In the genomic region with DNA sequence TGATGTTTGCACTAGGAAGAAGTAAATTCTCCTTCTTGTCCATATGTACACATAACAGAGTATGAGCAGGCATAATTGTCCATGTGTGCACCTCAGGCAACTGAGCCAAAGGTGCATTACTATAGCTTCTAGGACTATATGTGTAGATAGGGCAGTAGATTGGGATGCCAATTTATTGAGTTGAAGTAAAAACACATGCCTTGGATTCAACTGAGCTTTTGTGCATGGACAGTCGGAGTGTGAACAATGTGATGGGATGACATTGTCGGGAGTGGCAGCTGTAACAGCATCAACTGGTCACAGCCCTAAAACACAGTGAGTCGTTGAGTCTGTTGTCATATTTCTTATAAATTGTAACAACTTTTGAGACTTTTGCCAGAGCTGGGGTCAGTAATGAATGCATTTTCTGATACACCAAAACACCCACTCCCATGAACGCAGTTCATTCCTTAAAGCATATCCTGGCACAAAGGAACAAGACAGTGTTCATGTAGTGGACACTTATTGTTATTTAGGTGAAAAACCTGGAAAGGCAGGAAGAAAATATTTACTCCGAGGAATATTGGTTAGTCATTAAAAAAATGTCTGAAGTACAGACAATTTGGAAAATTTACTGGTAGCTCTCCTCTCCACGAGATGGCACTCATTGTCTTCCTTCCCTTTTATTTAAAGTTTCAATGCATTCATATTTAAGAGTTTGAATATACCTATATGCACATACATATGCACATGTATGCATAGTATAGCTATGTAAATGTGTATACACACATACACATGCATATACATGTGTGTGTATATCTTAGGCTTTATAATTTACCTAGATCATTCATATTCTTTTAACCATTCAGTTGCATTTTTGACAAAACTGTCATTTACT, we compare ENCODE assay signal across 1 cellular context.
TF ChIP-seq lines count a peak whose summit lies in the region.

No MANE protein-coding gene starts in this region.

TF ChIP-seq in K562, 482 proteins besides CTCF, POLR2A, EP300 and RAD21 (continued from another document):
- TF ChIP-seq, protein P1, sequence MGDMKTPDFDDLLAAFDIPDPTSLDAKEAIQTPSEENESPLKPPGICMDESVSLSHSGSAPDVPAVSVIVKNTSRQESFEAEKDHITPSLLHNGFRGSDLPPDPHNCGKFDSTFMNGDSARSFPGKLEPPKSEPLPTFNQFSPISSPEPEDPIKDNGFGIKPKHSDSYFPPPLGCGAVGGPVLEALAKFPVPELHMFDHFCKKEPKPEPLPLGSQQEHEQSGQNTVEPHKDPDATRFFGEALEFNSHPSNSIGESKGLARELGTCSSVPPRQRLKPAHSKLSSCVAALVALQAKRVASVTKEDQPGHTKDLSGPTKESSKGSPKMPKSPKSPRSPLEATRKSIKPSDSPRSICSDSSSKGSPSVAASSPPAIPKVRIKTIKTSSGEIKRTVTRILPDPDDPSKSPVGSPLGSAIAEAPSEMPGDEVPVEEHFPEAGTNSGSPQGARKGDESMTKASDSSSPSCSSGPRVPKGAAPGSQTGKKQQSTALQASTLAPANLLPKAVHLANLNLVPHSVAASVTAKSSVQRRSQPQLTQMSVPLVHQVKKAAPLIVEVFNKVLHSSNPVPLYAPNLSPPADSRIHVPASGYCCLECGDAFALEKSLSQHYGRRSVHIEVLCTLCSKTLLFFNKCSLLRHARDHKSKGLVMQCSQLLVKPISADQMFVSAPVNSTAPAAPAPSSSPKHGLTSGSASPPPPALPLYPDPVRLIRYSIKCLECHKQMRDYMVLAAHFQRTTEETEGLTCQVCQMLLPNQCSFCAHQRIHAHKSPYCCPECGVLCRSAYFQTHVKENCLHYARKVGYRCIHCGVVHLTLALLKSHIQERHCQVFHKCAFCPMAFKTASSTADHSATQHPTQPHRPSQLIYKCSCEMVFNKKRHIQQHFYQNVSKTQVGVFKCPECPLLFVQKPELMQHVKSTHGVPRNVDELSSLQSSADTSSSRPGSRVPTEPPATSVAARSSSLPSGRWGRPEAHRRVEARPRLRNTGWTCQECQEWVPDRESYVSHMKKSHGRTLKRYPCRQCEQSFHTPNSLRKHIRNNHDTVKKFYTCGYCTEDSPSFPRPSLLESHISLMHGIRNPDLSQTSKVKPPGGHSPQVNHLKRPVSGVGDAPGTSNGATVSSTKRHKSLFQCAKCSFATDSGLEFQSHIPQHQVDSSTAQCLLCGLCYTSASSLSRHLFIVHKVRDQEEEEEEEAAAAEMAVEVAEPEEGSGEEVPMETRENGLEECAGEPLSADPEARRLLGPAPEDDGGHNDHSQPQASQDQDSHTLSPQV (IDR thresholded peaks at IDR 0.05), result peak; percentile 56; the same call in 1 of the 2 replicates
- no peak for TF ChIP-seq RBFOX2 (IDR thresholded peaks at IDR 0.05; ENCODE audit: low read depth, low read length)
- TF ChIP-seq ZNF384 (IDR thresholded peaks at IDR 0.05; ENCODE audit: low read depth, low read length), result peak; percentile 53; the same call in 1 of the 2 replicates
- TF ChIP-seq ZFX (CRISPR knock-in tag; IDR thresholded peaks at IDR 0.05), result no peak
- no peak for TF ChIP-seq HNRNPH1 (optimal IDR thresholded peaks at IDR 0.05; ENCODE audit: low read depth, low read length)
- TF ChIP-seq PPARD (CRISPR knock-in tag; IDR thresholded peaks at IDR 0.05), result no peak
- TF ChIP-seq ADNP (tag; IDR thresholded peaks at IDR 0.05), result 0 out of 2 replicates have a peak, but pooled peaks have one; percentile 38
- TF ChIP-seq, protein P2, sequence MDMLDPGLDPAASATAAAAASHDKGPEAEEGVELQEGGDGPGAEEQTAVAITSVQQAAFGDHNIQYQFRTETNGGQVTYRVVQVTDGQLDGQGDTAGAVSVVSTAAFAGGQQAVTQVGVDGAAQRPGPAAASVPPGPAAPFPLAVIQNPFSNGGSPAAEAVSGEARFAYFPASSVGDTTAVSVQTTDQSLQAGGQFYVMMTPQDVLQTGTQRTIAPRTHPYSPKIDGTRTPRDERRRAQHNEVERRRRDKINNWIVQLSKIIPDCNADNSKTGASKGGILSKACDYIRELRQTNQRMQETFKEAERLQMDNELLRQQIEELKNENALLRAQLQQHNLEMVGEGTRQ (CRISPR knock-in tag; IDR thresholded peaks at IDR 0.05), result no peak
- TF ChIP-seq TAF9B (IDR thresholded peaks at IDR 0.05; ENCODE audit: partially characterized antibody), result no peak
- no peak for TF ChIP-seq ZBTB17 (CRISPR knock-in tag; IDR thresholded peaks at IDR 0.05)
- no peak for TF ChIP-seq ZNF668 (CRISPR knock-in tag; IDR thresholded peaks at IDR 0.05)
- peak in 1 of 2 experiments; percentile 44; a peak in 2 of 4 replicates for TF ChIP-seq MAZ (CRISPR knock-in tag; conservative IDR thresholded peaks at IDR 0.05 in 1 of 2, IDR thresholded peaks at IDR 0.05 in 1 of 2)
- TF ChIP-seq ZNF24 (IDR thresholded peaks at IDR 0.05), result peak; percentile 50; the same call in 1 of the 2 replicates
- TF ChIP-seq, protein P3, sequence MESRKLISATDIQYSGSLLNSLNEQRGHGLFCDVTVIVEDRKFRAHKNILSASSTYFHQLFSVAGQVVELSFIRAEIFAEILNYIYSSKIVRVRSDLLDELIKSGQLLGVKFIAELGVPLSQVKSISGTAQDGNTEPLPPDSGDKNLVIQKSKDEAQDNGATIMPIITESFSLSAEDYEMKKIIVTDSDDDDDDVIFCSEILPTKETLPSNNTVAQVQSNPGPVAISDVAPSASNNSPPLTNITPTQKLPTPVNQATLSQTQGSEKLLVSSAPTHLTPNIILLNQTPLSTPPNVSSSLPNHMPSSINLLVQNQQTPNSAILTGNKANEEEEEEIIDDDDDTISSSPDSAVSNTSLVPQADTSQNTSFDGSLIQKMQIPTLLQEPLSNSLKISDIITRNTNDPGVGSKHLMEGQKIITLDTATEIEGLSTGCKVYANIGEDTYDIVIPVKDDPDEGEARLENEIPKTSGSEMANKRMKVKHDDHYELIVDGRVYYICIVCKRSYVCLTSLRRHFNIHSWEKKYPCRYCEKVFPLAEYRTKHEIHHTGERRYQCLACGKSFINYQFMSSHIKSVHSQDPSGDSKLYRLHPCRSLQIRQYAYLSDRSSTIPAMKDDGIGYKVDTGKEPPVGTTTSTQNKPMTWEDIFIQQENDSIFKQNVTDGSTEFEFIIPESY (CRISPR knock-in tag; IDR thresholded peaks at IDR 0.05), result no peak
- TF ChIP-seq, protein P4, sequence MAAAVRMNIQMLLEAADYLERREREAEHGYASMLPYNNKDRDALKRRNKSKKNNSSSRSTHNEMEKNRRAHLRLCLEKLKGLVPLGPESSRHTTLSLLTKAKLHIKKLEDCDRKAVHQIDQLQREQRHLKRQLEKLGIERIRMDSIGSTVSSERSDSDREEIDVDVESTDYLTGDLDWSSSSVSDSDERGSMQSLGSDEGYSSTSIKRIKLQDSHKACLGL (CRISPR knock-in tag; IDR thresholded peaks at IDR 0.05; ENCODE audit: borderline replicate concordance, poor library complexity, severe bottlenecking), result no peak
- TF ChIP-seq CBFB (CRISPR knock-in tag; IDR thresholded peaks at IDR 0.05), result no peak
- TF ChIP-seq, protein P5, sequence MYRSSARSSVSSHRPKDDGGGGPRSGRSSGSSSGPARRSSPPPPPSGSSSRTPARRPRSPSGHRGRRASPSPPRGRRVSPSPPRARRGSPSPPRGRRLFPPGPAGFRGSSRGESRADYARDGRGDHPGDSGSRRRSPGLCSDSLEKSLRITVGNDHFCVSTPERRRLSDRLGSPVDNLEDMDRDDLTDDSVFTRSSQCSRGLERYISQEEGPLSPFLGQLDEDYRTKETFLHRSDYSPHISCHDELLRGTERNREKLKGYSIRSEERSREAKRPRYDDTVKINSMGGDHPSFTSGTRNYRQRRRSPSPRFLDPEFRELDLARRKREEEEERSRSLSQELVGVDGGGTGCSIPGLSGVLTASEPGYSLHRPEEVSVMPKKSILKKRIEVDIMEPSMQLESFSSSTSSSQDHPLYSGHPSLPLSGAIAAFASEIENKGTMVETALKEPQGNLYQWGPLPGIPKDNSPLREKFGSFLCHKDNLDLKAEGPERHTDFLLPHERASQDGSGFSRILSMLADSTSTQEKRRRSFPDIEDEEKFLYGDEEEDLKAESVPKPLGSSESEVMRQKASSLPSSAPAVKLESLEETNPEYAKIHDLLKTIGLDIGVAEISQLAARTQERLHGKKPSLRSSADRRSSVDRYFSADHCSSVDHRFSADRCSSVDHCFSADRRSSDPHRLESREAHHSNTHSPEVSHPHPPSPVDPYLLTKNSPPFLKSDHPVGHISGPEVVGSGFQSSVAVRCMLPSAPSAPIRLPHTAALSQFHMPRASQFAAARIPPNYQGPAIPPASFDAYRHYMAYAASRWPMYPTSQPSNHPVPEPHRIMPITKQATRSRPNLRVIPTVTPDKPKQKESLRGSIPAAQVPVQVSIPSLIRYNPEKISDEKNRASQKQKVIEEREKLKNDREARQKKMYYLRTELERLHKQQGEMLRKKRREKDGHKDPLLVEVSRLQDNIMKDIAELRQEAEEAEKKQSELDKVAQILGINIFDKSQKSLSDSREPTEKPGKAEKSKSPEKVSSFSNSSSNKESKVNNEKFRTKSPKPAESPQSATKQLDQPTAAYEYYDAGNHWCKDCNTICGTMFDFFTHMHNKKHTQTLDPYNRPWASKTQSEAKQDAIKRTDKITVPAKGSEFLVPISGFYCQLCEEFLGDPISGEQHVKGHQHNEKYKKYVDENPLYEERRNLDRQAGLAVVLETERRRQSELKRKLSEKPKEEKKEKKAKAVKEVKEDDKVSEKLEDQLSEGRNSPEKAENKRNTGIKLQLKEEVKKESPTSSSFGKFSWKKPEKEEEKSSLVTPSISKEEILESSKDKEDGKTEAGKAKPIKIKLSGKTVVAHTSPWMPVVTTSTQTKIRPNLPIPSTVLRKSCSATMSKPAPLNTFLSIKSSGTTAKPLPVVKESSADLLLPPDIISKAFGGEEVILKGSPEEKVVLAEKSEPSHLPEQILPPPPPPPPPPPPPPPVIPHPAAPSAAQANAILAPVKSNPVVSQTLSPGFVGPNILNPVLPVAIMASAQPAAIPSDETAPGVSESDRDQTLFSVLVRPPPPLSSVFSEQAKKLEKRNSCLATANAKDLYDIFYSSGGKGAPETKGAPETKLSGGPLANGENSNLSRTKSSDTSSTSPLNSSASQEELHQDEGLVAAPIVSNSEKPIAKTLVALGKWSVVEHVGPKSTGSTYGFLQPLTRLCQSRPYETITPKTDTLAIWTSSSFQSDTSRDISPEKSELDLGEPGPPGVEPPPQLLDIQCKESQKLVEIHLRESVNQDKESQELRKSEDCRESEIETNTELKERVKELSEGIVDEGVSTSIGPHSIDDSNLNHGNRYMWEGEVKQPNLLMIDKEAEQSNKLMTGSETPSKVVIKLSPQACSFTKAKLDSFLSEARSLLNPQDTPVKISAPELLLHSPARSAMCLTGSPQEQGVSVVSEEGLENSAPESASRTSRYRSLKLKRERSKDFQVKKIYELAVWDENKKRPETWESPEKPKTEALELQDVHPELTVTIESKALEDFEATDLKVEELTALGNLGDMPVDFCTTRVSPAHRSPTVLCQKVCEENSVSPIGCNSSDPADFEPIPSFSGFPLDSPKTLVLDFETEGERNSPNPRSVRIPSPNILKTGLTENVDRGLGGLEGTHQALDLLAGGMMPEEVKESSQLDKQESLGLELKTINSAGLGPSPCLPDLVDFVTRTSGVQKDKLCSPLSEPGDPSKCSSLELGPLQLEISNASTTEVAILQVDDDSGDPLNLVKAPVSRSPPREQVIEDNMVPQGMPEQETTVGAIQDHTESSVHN (IDR thresholded peaks at IDR 0.05; ENCODE audit: borderline replicate concordance in 1 of 2, low read depth in 1 of 2), result 0 out of 4 replicates have a peak, but pooled peaks of 1 of the 2 experiments have one; percentile 85
- no peak for TF ChIP-seq ZNF445 (CRISPR knock-in tag; IDR thresholded peaks at IDR 0.05; ENCODE audit: low read depth)
